ENCODE assay signal across 8 cellular contexts in genomic region chrX:74924449-74925209, GRCh38. TPM values are rescaled to one million over a fixed set of nuclear protein-coding genes. Genes with fewer than 3 reads are reported as not detected.
DNase-seq lines count a peak whose midpoint lies in the region; ATAC-seq and TF ChIP-seq lines count a peak whose summit lies in the region.

No MANE protein-coding gene starts in this region.

- H3K9me3 Mint-ChIP-seq in Calu3 (ENCODE audit: low read depth, unreplicated experiment), result no peaks in the 10 kb centered on the region
- no peaks in the 10 kb centered on the region for H3K9me3 Mint-ChIP-seq in T-helper 1 cell treated with Interleukin-12 subunit alpha and Interleukin-12 subunit beta and Interleukin-4 antibody, amounts not matched to agents 30 μg/mL and 1 μg/mL, for 36 hours
- no peaks in the 10 kb centered on the region for H3K9me3 Mint-ChIP-seq in central memory CD8-positive, alpha-beta T cell

- no peak overlapping the region for H3K27ac Mint-ChIP-seq in Calu3 (ENCODE audit: unreplicated experiment)
- peak overlapping the region; percentile 85 for H3K27ac Mint-ChIP-seq in T-helper 1 cell treated with Interleukin-12 subunit alpha and Interleukin-12 subunit beta and Interleukin-4 antibody, amounts not matched to agents 30 μg/mL and 1 μg/mL, for 36 hours
- H3K27ac Mint-ChIP-seq in central memory CD8-positive, alpha-beta T cell (ENCODE audit: low read depth), result no peak overlapping the region

- DNase-seq in Calu3 (peak; percentile 7), left kidney (ENCODE audit: low read depth, low spot score) (peak; percentile 82), NK-92 (lab: John Stamatoyannopoulos, UW; ENCODE audit: unreplicated experiment) (no peak)
- DNase-seq in central memory CD8-positive, alpha-beta T cell (ENCODE audit: low spot score in 2 of 2), result no peak
- peak; percentile 37 for DNase-seq in stimulated activated CD4-positive, alpha-beta T cell treated with anti-CD3 and anti-CD28 coated beads, Interleukin-4, amount 100 ng/mL, for 1 hour

- H3K36me3 Mint-ChIP-seq in Calu3 (ENCODE audit: insufficient read depth, unreplicated experiment), result no peaks in the 10 kb centered on the region
- no peaks in the 10 kb centered on the region for H3K36me3 Mint-ChIP-seq in T-helper 1 cell treated with Interleukin-12 subunit alpha and Interleukin-12 subunit beta and Interleukin-4 antibody, amounts not matched to agents 30 μg/mL and 1 μg/mL, for 36 hours (ENCODE audit: low read depth)
- H3K36me3 Mint-ChIP-seq in central memory CD8-positive, alpha-beta T cell (ENCODE audit: insufficient read depth), result peaks cover 4% of the 10 kb centered on the region

- ATAC-seq in GM19455 (IDR thresholded peaks at IDR 0.05; ENCODE audit: unreplicated experiment) (peak; percentile 56), HG03571 (IDR thresholded peaks at IDR 0.05; ENCODE audit: unreplicated experiment) (peak; percentile 40)
- peak; percentile 36 for ATAC-seq in central memory CD8-positive, alpha-beta T cell (replicated peaks; ENCODE audit: extremely low read depth, poor library complexity, severe bottlenecking)

- CTCF ChIA-PET in Calu3 (lab: Charles Lee), result no interaction called here

- no peak for TF ChIP-seq CTCF in Calu3 (IDR thresholded peaks at IDR 0.05; ENCODE audit: unreplicated experiment)

- intact Hi-C loops in Calu3 (cut with micrococcal nuclease; ENCODE audit: unreplicated experiment), result no loop called here

- H3K27me3 Mint-ChIP-seq in Calu3 (ENCODE audit: unreplicated experiment), result peaks cover 35% of the 10 kb centered on the region
- H3K27me3 Mint-ChIP-seq in T-helper 1 cell treated with Interleukin-12 subunit alpha and Interleukin-12 subunit beta and Interleukin-4 antibody, amounts not matched to agents 30 μg/mL and 1 μg/mL, for 36 hours (ENCODE audit: low read depth), result peaks cover 20% of the 10 kb centered on the region
- peaks cover 56% of the 10 kb centered on the region for H3K27me3 Mint-ChIP-seq in central memory CD8-positive, alpha-beta T cell

- no TSS peak for BruUV-seq in Calu3 (replicated peaks; lab: Mats Ljungman, UMichigan)

- H3K4me3 Mint-ChIP-seq in Calu3 (ENCODE audit: low read depth, unreplicated experiment), result peak overlapping the region; percentile 63
- H3K4me3 Mint-ChIP-seq in T-helper 1 cell treated with Interleukin-12 subunit alpha and Interleukin-12 subunit beta and Interleukin-4 antibody, amounts not matched to agents 30 μg/mL and 1 μg/mL, for 36 hours, result peak overlapping the region; percentile 89
- peak overlapping the region; percentile 83 for H3K4me3 Mint-ChIP-seq in central memory CD8-positive, alpha-beta T cell

- H3K4me1 Mint-ChIP-seq in Calu3 (ENCODE audit: low read depth, unreplicated experiment), result peaks cover 5% of the 10 kb centered on the region
- H3K4me1 Mint-ChIP-seq in T-helper 1 cell treated with Interleukin-12 subunit alpha and Interleukin-12 subunit beta and Interleukin-4 antibody, amounts not matched to agents 30 μg/mL and 1 μg/mL, for 36 hours (ENCODE audit: low read depth), result peaks cover 6% of the 10 kb centered on the region
- peaks cover 5% of the 10 kb centered on the region for H3K4me1 Mint-ChIP-seq in central memory CD8-positive, alpha-beta T cell

RNA-seq across cellular contexts. Expression of gene NEXMIF, which starts 0.6 kb away (rescaled TPM):
- total RNA-seq in Calu3 (2022), result not detected in 2 replicates

Comparison
In these comparisons a context has a peak if more than half of its experiments do, and no peak if none do; other contexts are left out.
1. DNase-seq: peak in Calu3 (single experiment), left kidney (single experiment) and stimulated activated CD4-positive, alpha-beta T cell treated with anti-CD3 and anti-CD28 coated beads, Interleukin-4, amount 100 ng/mL, for 1 hour (single experiment); none in central memory CD8-positive, alpha-beta T cell (0 of 2) and NK-92 (single experiment).
2. Peak in every context shown above with its lines, with median percentiles within 50 percentile points of each other: H3K4me3 Mint-ChIP-seq and ATAC-seq.